30 cellular contexts compared by ENCODE assay signal in the genomic region with DNA sequence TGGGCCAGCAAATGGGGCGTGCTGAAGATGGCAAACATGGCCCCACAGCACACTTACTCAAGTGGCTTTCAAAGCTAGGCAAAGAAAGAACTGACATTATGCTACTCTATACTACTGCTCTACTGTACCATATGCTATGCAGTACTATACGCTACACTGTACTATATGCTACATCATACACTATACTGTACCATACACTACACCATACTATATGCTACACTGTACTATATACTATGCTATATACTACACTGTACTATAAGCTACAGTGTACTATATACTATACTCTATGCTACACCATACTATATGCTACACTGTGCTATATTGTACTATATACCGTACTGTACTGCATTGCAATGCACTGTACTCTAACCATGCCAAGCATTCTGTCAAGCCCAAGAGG.
"Had no signal": no experiment of that assay in that cellular context is flagged by ENCODE, and none has a peak within 500 bp of the region (broad histone marks: within the 10 kb centered on the region; RNA-seq: fewer than 3 reads in every experiment).

No MANE protein-coding gene starts in this region.

- H3K4me1 Mint-ChIP-seq: activated CD4-positive, alpha-beta T cell treated with anti-CD3 and anti-CD28 coated beads for 36 hours; activated CD4-positive, alpha-beta T cell treated with anti-CD3 and anti-CD28 coated beads, Interleukin-2, amount 10 ng/mL, durations not matched to agents 24 days and 14 days; activated CD8-positive, alpha-beta memory T cell treated with anti-CD3 and anti-CD28 coated beads, Interleukin-2, amount 10 ng/mL, durations not matched to agents 7 days and 5 days; activated naive CD8-positive, alpha-beta T cell treated with anti-CD3 and anti-CD28 coated beads, Interleukin-2, amount 10 ng/mL, durations not matched to agents 7 days and 5 days; central memory CD8-positive, alpha-beta T cell; endodermal cell had no signal

- ATAC-seq: activated CD4-positive, alpha-beta T cell treated with anti-CD3 and anti-CD28 coated beads for 36 hours; activated CD8-positive, alpha-beta memory T cell treated with anti-CD3 and anti-CD28 coated beads, Interleukin-2, amount 10 ng/mL, durations not matched to agents 7 days and 5 days; activated CD8-positive, alpha-beta T cell treated with anti-CD3 and anti-CD28 coated beads, Interleukin-2, amount 10 ng/mL, durations not matched to agents 7 days and 5 days; foreskin keratinocyte; gastrocnemius medialis had no signal

- H3K4me3 Mint-ChIP-seq: activated CD4-positive, alpha-beta memory T cell treated with anti-CD3 and anti-CD28 coated beads for 36 hours; activated CD4-positive, alpha-beta T cell treated with anti-CD3 and anti-CD28 coated beads for 36 hours; activated CD4-positive, alpha-beta T cell treated with anti-CD3 and anti-CD28 coated beads, Interleukin-2, amount 10 ng/mL, durations not matched to agents 24 days and 14 days; activated CD8-positive, alpha-beta memory T cell treated with anti-CD3 and anti-CD28 coated beads, Interleukin-2, amount 10 ng/mL, durations not matched to agents 7 days and 5 days; activated CD8-positive, alpha-beta T cell treated with anti-CD3 and anti-CD28 coated beads, Interleukin-2, amount 10 ng/mL, durations not matched to agents 7 days and 5 days; activated naive CD4-positive, alpha-beta T cell treated with anti-CD3 and anti-CD28 coated beads for 36 hours; activated naive CD4-positive, alpha-beta T cell treated with anti-CD3 and anti-CD28 coated beads, Interleukin-2, amount 50 U/mL, for 24 hours; activated naive CD8-positive, alpha-beta T cell treated with anti-CD3 and anti-CD28 coated beads, Interleukin-2, amount 10 ng/mL, durations not matched to agents 7 days and 5 days; activated T-helper 1 cell treated with anti-CD3 and anti-CD28 coated beads, Interleukin-12 subunit alpha, Interleukin-12 subunit beta, Interleukin-2, Interleukin-4 antibody, amounts not matched to agents 30 ng/mL and 10 ng/mL and 1 ng/mL, durations not matched to agents 14 hours and 24 hours and 36 hours; central memory CD8-positive, alpha-beta T cell; dendritic cell treated with granulocyte-macrophage colony-stimulating factor and Interleukin-4, amounts not matched to agents 40 ng/mL and 50 ng/mL, for 4 days; endodermal cell had no signal

- DNase-seq: activated CD4-positive, alpha-beta memory T cell treated with anti-CD3 and anti-CD28 coated beads for 36 hours; activated CD4-positive, alpha-beta T cell treated with anti-CD3 and anti-CD28 coated beads for 36 hours; activated CD4-positive, alpha-beta T cell treated with anti-CD3 and anti-CD28 coated beads, Interleukin-2, amount 10 ng/mL, durations not matched to agents 24 days and 14 days; activated CD4-positive, CD25-positive, alpha-beta regulatory T cell; activated CD4-positive, CD25-positive, alpha-beta regulatory T cell treated with anti-CD3 and anti-CD28 coated beads, Interleukin-2, amount 50 U/mL, for 72 hours; activated CD8-positive, alpha-beta memory T cell treated with anti-CD3 and anti-CD28 coated beads, Interleukin-2, amount 10 ng/mL, durations not matched to agents 7 days and 5 days; activated CD8-positive, alpha-beta memory T cell treated with anti-CD3 and anti-CD28 coated beads, Interleukin-2, amount 50 U/mL, for 4 hours; activated CD8-positive, alpha-beta T cell treated with anti-CD3 and anti-CD28 coated beads, Interleukin-2, amount 10 ng/mL, durations not matched to agents 7 days and 5 days; activated effector memory CD4-positive, alpha-beta T cell treated with anti-CD3 and anti-CD28 coated beads, Interleukin-2, amount 50 U/mL, for 16 hours; activated naive CD4-positive, alpha-beta T cell treated with anti-CD3 and anti-CD28 coated beads for 36 hours; activated naive CD8-positive, alpha-beta T cell treated with anti-CD3 and anti-CD28 coated beads, Interleukin-2, amount 10 ng/mL, durations not matched to agents 7 days and 5 days; activated T-cell treated with anti-CD3 and anti-CD28 coated beads, Interleukin-2, amount 50 U/mL, for 1 hour; activated T-cell treated with anti-CD3 and anti-CD28 coated beads, Interleukin-2, amount 50 U/mL, for 48 hours; amniotic stem cell; anterior cingulate cortex; brain microvascular endothelial cell; dorsolateral prefrontal cortex; effector memory CD4-positive, alpha-beta T cell; endodermal cell; foreskin keratinocyte; gastrocnemius medialis; glutamatergic neuron; T-helper 2 cell had no signal

- H3K36me3 Mint-ChIP-seq: activated CD4-positive, alpha-beta memory T cell treated with anti-CD3 and anti-CD28 coated beads for 36 hours; activated CD8-positive, alpha-beta memory T cell treated with anti-CD3 and anti-CD28 coated beads, Interleukin-2, amount 10 ng/mL, durations not matched to agents 7 days and 5 days; activated naive CD4-positive, alpha-beta T cell treated with anti-CD3 and anti-CD28 coated beads, Interleukin-2, amount 50 U/mL, for 24 hours; activated naive CD8-positive, alpha-beta T cell treated with anti-CD3 and anti-CD28 coated beads, Interleukin-2, amount 10 ng/mL, durations not matched to agents 7 days and 5 days had no signal

- FAIRE-seq: astrocyte, bronchial epithelial cell had no signal

- H3K9me3 Mint-ChIP-seq: activated naive CD4-positive, alpha-beta T cell treated with anti-CD3 and anti-CD28 coated beads, Interleukin-2, amount 50 U/mL, for 24 hours; activated naive CD8-positive, alpha-beta T cell treated with anti-CD3 and anti-CD28 coated beads, Interleukin-2, amount 10 ng/mL, durations not matched to agents 7 days and 5 days; activated T-helper 1 cell treated with anti-CD3 and anti-CD28 coated beads, Interleukin-12 subunit alpha, Interleukin-12 subunit beta, Interleukin-2, Interleukin-4 antibody, amounts not matched to agents 30 ng/mL and 10 ng/mL and 1 ng/mL, durations not matched to agents 14 hours and 24 hours and 36 hours had no signal

- H3K27ac Mint-ChIP-seq: activated CD4-positive, alpha-beta memory T cell treated with anti-CD3 and anti-CD28 coated beads for 36 hours; activated CD4-positive, alpha-beta T cell treated with anti-CD3 and anti-CD28 coated beads for 36 hours; activated CD4-positive, alpha-beta T cell treated with anti-CD3 and anti-CD28 coated beads, Interleukin-2, amount 10 ng/mL, durations not matched to agents 24 days and 14 days; activated CD8-positive, alpha-beta memory T cell treated with anti-CD3 and anti-CD28 coated beads, Interleukin-2, amount 10 ng/mL, durations not matched to agents 7 days and 5 days; activated CD8-positive, alpha-beta T cell treated with anti-CD3 and anti-CD28 coated beads, Interleukin-2, amount 10 ng/mL, durations not matched to agents 7 days and 5 days; activated naive CD4-positive, alpha-beta T cell treated with anti-CD3 and anti-CD28 coated beads for 36 hours; activated naive CD4-positive, alpha-beta T cell treated with anti-CD3 and anti-CD28 coated beads, Interleukin-2, amount 50 U/mL, for 24 hours; activated naive CD8-positive, alpha-beta T cell treated with anti-CD3 and anti-CD28 coated beads, Interleukin-2, amount 10 ng/mL, durations not matched to agents 7 days and 5 days; activated T-helper 1 cell treated with anti-CD3 and anti-CD28 coated beads, Interleukin-12 subunit alpha, Interleukin-12 subunit beta, Interleukin-2, Interleukin-4 antibody, amounts not matched to agents 30 ng/mL and 10 ng/mL and 1 ng/mL, durations not matched to agents 14 hours and 24 hours and 36 hours; activated T-helper 2 cell treated with anti-CD3 and anti-CD28 coated beads, Interferon-gamma antibody, Interleukin-2, Interleukin-4, amounts not matched to agents 10 μg/mL and 5 μg/mL and 100 μg/mL, durations not matched to agents 14 hours and 24 hours and 36 hours; dendritic cell treated with granulocyte-macrophage colony-stimulating factor and Interleukin-4, amounts not matched to agents 40 ng/mL and 50 ng/mL, for 4 days; endodermal cell had no signal

- H3K27me3 Mint-ChIP-seq: activated CD4-positive, alpha-beta memory T cell treated with anti-CD3 and anti-CD28 coated beads for 36 hours; activated CD4-positive, alpha-beta T cell treated with anti-CD3 and anti-CD28 coated beads for 36 hours; activated CD4-positive, alpha-beta T cell treated with anti-CD3 and anti-CD28 coated beads, Interleukin-2, amount 10 ng/mL, durations not matched to agents 24 days and 14 days; activated CD8-positive, alpha-beta memory T cell treated with anti-CD3 and anti-CD28 coated beads, Interleukin-2, amount 10 ng/mL, durations not matched to agents 7 days and 5 days; activated naive CD4-positive, alpha-beta T cell treated with anti-CD3 and anti-CD28 coated beads, Interleukin-2, amount 50 U/mL, for 24 hours; activated naive CD8-positive, alpha-beta T cell treated with anti-CD3 and anti-CD28 coated beads, Interleukin-2, amount 10 ng/mL, durations not matched to agents 7 days and 5 days; central memory CD8-positive, alpha-beta T cell; dendritic cell treated with granulocyte-macrophage colony-stimulating factor and Interleukin-4, amounts not matched to agents 40 ng/mL and 50 ng/mL, for 4 days had no signal
